In genomic region chr2:144248350-144249034, GRCh38 we compare ENCODE assay signal across 16 cellular contexts.
DNase-seq lines count a peak whose midpoint lies in the region; ATAC-seq, FAIRE-seq and TF ChIP-seq lines count a peak whose summit lies in the region.
"Had no signal": no experiment of that assay in that cellular context is flagged by ENCODE, and none has a peak within 500 bp of the region (broad histone marks: within the 10 kb centered on the region; RNA-seq: fewer than 3 reads in every experiment).

No MANE protein-coding gene starts in this region.

- no peak overlapping the region for H2BK15ac ChIP-seq in neuronal stem cell (ENCODE audit: low read length)

- no peak for FAIRE-seq in GM12878 (lab: Jason Lieb, UNC)

- H3K4me3 ChIP-seq in GM12865 (ENCODE audit: low read depth, low read length): peak overlapping the region; percentile 17; the same call in 1 of the 2 replicates
- H3K4me3 ChIP-seq in GM12878: 0 out of 2 replicates have a peak overlapping the region, but pooled peaks have one; percentile 25
- H3K4me3 ChIP-seq in neuronal stem cell (ENCODE audit: low read length in 2 of 2): no peak overlapping the region
- no peak overlapping the region for H3K4me3 ChIP-seq in gastroesophageal sphincter
- H3K4me3 ChIP-seq: heart right ventricle, PC-9 had no signal

- H3K27ac ChIP-seq in GM12878 (ENCODE audit: control insufficient read depth, insufficient read depth) (peak overlapping the region; percentile 74), neuronal stem cell (replicated peaks; ENCODE audit: low read length) (no peak overlapping the region), gastroesophageal sphincter (no peak overlapping the region)
- H3K27ac ChIP-seq: heart right ventricle, PC-9 had no signal

- intact Hi-C loops in GM12878 (cut with micrococcal nuclease; ENCODE audit: unreplicated experiment): loop anchor here (5.0 kb wide), 1 partner anchor 84 kb away; a partner anchor contains a TSS

- H2AK5ac ChIP-seq in neuronal stem cell (ENCODE audit: low read depth, low read length): no peak overlapping the region

- TF ChIP-seq EP300 in GM12878 (IDR thresholded peaks at IDR 0.05; ENCODE audit: borderline replicate concordance in 1 of 2, control insufficient read depth in 1 of 2, low read depth in 2 of 2, low read length in 2 of 2) (no peak), gastroesophageal sphincter (IDR thresholded peaks at IDR 0.05) (no peak)

- CTCF ChIA-PET in GM12878 (lab: Yijun Ruan, JAX): interaction anchor here (0.9 to 2.0 kb wide), 5 partner anchors 9 to 563 kb away, joined by 3 to 5 read pairs (median 3); no protein-coding TSS in a partner anchor

- TF ChIP-seq CTCF in GM12865 (IDR thresholded peaks at IDR 0.05; ENCODE audit: insufficient read depth, low read depth, low read length, missing control alignments) (no peak), GM12878 (IDR thresholded peaks at IDR 0.05 in 2 of 3, conservative IDR thresholded peaks at IDR 0.05 in 1 of 3; ENCODE audit: control insufficient read depth in 2 of 3, extremely low read depth in 1 of 3, insufficient read depth in 1 of 3, low read depth in 3 of 3, low read length in 3 of 3) (no peak), gastroesophageal sphincter (IDR thresholded peaks at IDR 0.05) (no peak), osteocyte (IDR thresholded peaks at IDR 0.05) (no peak)

- H3K36me3 ChIP-seq in GM12878 (ENCODE audit: control insufficient read depth in 2 of 2, insufficient read depth in 2 of 2, low read length in 1 of 2) (no peaks in the 10 kb centered on the region), neuronal stem cell (replicated peaks in 1 of 2; ENCODE audit: control insufficient read depth in 2 of 2, insufficient read depth in 2 of 2, low read length in 2 of 2) (no peaks in the 10 kb centered on the region), gastroesophageal sphincter (no peaks in the 10 kb centered on the region)
- H3K36me3 ChIP-seq: heart right ventricle had no signal

- no peak for TF ChIP-seq RAD21 in GM12878 (IDR thresholded peaks at IDR 0.05; ENCODE audit: insufficient read depth, low read depth, low read length)

- no peak overlapping the region for H4K91ac ChIP-seq in neuronal stem cell (ENCODE audit: low read depth, low read length, poor library complexity)

- H3K79me2 ChIP-seq in GM12878 (ENCODE audit: control insufficient read depth, insufficient read depth, low read length): no peaks in the 10 kb centered on the region; the same call in 1 of the 2 replicates

- no peak overlapping the region for H3K23ac ChIP-seq in neuronal stem cell (ENCODE audit: low read depth, low read length, poor library complexity)

- peak overlapping the region; percentile 11; the same call in 1 of the 2 replicates for H3K9ac ChIP-seq in GM12878 (ENCODE audit: control insufficient read depth, insufficient read depth, low read length)
- no peak overlapping the region for H3K9ac ChIP-seq in neuronal stem cell (ENCODE audit: low read depth, low read length, poor library complexity)

- H3K9me3 ChIP-seq in GM12878 (replicated peaks; ENCODE audit: control insufficient read depth, insufficient read depth, low read length) (peaks cover 11% of the 10 kb centered on the region), neuronal stem cell (replicated peaks in 1 of 2; ENCODE audit: control insufficient read depth in 2 of 2, insufficient read depth in 1 of 2, low read depth in 1 of 2, low read length in 2 of 2) (peaks cover 2 to 21% of the 10 kb centered on the region in 2 donors), gastroesophageal sphincter (peaks cover 0 to 17% (median 0%) of the 10 kb centered on the region in 3 donors)

- no TSS peak for BruUV-seq in GM12878 (replicated peaks; lab: Mats Ljungman, UMichigan)

- H3K79me1 ChIP-seq in neuronal stem cell (ENCODE audit: low read depth, low read length): no peaks in the 10 kb centered on the region

- H3K4me2 ChIP-seq in GM12878 (ENCODE audit: control insufficient read depth, insufficient read depth) (peak overlapping the region; percentile 78), neuronal stem cell (ENCODE audit: insufficient read depth, low read length, poor library complexity, severe bottlenecking) (no peak overlapping the region)
- H3K4me2 ChIP-seq: PC-9 had no signal

- peaks cover 14% of the 10 kb centered on the region for H3K9me3 Mint-ChIP-seq in osteocyte (ENCODE audit: unreplicated experiment)

- no peak overlapping the region for H3K27ac Mint-ChIP-seq in osteocyte (ENCODE audit: unreplicated experiment)
- H3K27ac Mint-ChIP-seq: activated naive CD4-positive, alpha-beta T cell treated with anti-CD3 and anti-CD28 coated beads, Interleukin-2, amount 10 ng/mL, durations not matched to agents 7 days and 5 days had no signal

- POLR2A ChIA-PET in GM12878 (lab: Charles Lee): no interaction called here

- RAD21 ChIA-PET in GM12878 (lab: Charles Lee; ENCODE audit: unreplicated experiment): interaction anchor here (0.7 to 4.0 kb wide), 3 partner anchors 8 to 20 kb away, joined by 3 to 13 read pairs (median 6); no protein-coding TSS in a partner anchor

- H3K4me1 Mint-ChIP-seq in osteocyte (ENCODE audit: unreplicated experiment): no peaks in the 10 kb centered on the region
- H3K4me1 Mint-ChIP-seq: activated naive CD4-positive, alpha-beta T cell treated with anti-CD3 and anti-CD28 coated beads, Interleukin-2, amount 10 ng/mL, durations not matched to agents 7 days and 5 days had no signal

- H2BK120ac ChIP-seq in neuronal stem cell (ENCODE audit: low read depth, low read length): no peak overlapping the region

- no peak overlapping the region for H2BK12ac ChIP-seq in neuronal stem cell (ENCODE audit: low read length)

- no peaks in the 10 kb centered on the region for H4K20me1 ChIP-seq in GM12878 (ENCODE audit: control insufficient read depth, insufficient read depth)

- H3K4me1 ChIP-seq in GM12878 (ENCODE audit: control insufficient read depth, insufficient read depth, low read length): peaks cover 14% of the 10 kb centered on the region; the same call in 1 of the 2 replicates
- no peaks in the 10 kb centered on the region for H3K4me1 ChIP-seq in neuronal stem cell (ENCODE audit: control insufficient read depth in 2 of 2, insufficient read depth in 1 of 2, low read depth in 1 of 2, low read length in 2 of 2)
- no peaks in the 10 kb centered on the region for H3K4me1 ChIP-seq in gastroesophageal sphincter

- SMC1A ChIA-PET in GM12878 (lab: Charles Lee; ENCODE audit: uncharacterized antibody, unreplicated experiment): interaction anchor here (0.7 to 4.5 kb wide), 9 partner anchors 7 to 243 kb away, joined by 3 to 25 read pairs (median 4); no protein-coding TSS in a partner anchor

- TF ChIP-seq POLR2A in GM12878 (IDR thresholded peaks at IDR 0.05; ENCODE audit: low read depth, low read length) (no peak), gastroesophageal sphincter (IDR thresholded peaks at IDR 0.05) (no peak)

- H3K27me3 Mint-ChIP-seq in osteocyte (ENCODE audit: unreplicated experiment): no peaks in the 10 kb centered on the region
- H3K27me3 Mint-ChIP-seq: activated naive CD4-positive, alpha-beta T cell treated with anti-CD3 and anti-CD28 coated beads, Interleukin-2, amount 10 ng/mL, durations not matched to agents 7 days and 5 days had no signal

- no peak overlapping the region for H3K4me3 Mint-ChIP-seq in osteocyte (ENCODE audit: unreplicated experiment)
- H3K4me3 Mint-ChIP-seq: activated naive CD4-positive, alpha-beta T cell treated with anti-CD3 and anti-CD28 coated beads, Interleukin-2, amount 10 ng/mL, durations not matched to agents 7 days and 5 days had no signal

- 99% methylated on average over 4 of the region's 4 CpGs for WGBS in GM12878 (ENCODE audit: insufficient coverage, insufficient replicate concordance, low lambda C conversion rate, missing lambda C conversion rate)
- no CpG with 5 or more reads among the region's 4 CpGs for WGBS in neuronal stem cell (ENCODE audit: extremely low coverage in 2 of 2, insufficient read length in 2 of 2, insufficient replicate concordance in 1 of 2), 2 donors
- WGBS in gastroesophageal sphincter (ENCODE audit: low coverage in 1 of 2), 2 donors: 93 to 100% methylated on average over 2 to 4 of the region's 4 CpGs

- no peak overlapping the region for H4K8ac ChIP-seq in neuronal stem cell (ENCODE audit: low read depth, low read length)

- H3K14ac ChIP-seq in neuronal stem cell (ENCODE audit: low read length): no peak overlapping the region

- ATAC-seq in GM19035 (IDR thresholded peaks at IDR 0.05; ENCODE audit: unreplicated experiment) (peak; percentile 45), HG03378 (IDR thresholded peaks at IDR 0.05; ENCODE audit: unreplicated experiment) (peak; percentile 35), GM12878 (peak; percentile 71), gastroesophageal sphincter (no peak)

- H2BK5ac ChIP-seq in neuronal stem cell (ENCODE audit: low read length): no peak overlapping the region

- H3K18ac ChIP-seq in neuronal stem cell (ENCODE audit: low read length): no peak overlapping the region

- DNase-seq in GM12865 (ENCODE audit: low read depth) (peak; percentile 12), GM12878 (ENCODE audit: low read depth, low spot score) (no peak), neuronal stem cell (ENCODE audit: low spot score) (no peak), osteocyte (ENCODE audit: extremely low spot score, unreplicated experiment) (no peak), GF-D8 (lab: John Stamatoyannopoulos, UW) (no peak)
- DNase-seq: activated CD4-positive, alpha-beta T cell treated with anti-CD3 and anti-CD28 coated beads for 1 hour; activated naive CD4-positive, alpha-beta T cell treated with anti-CD3 and anti-CD28 coated beads, Interleukin-2, amount 10 ng/mL, durations not matched to agents 7 days and 5 days; cerebellar nuclear complex; heart right ventricle; NCI-H2227 treated with DMSO at 0.1 percent for 48 hours; PC-9; stimulated activated naive CD4-positive, alpha-beta T cell; SW 1271 had no signal

- in situ Hi-C loops in GM12878 (cut with MboI): no loop called here

- H2AFZ ChIP-seq in GM12878 (ENCODE audit: control insufficient read depth, low read depth, low read length) (peak overlapping the region; percentile 68; the same call in 1 of the 2 replicates), neuronal stem cell (ENCODE audit: low read length) (no peak overlapping the region)
- H2AFZ ChIP-seq: PC-9 had no signal

- no peaks in the 10 kb centered on the region for H3K27me3 ChIP-seq in GM12878 (replicated peaks in 1 of 2; ENCODE audit: control insufficient read depth in 2 of 2, insufficient read depth in 2 of 2, low read length in 1 of 2)
- H3K27me3 ChIP-seq in neuronal stem cell (ENCODE audit: control insufficient read depth in 3 of 3, insufficient read depth in 3 of 3, low read depth in 1 of 3, low read length in 3 of 3): no peaks in the 10 kb centered on the region
- H3K27me3 ChIP-seq in gastroesophageal sphincter: no peaks in the 10 kb centered on the region
- H3K27me3 ChIP-seq: heart right ventricle had no signal

- no peak overlapping the region for H3K4ac ChIP-seq in neuronal stem cell (ENCODE audit: low read length)

- H3K36me3 Mint-ChIP-seq in osteocyte (ENCODE audit: unreplicated experiment): peaks cover 11% of the 10 kb centered on the region

TF ChIP-seq in GM12878, 131 proteins besides CTCF, POLR2A, EP300 and RAD21 (continues in another document):
- no peak for TF ChIP-seq CEBPB (IDR thresholded peaks at IDR 0.05; ENCODE audit: borderline replicate concordance in 1 of 2, low read depth in 2 of 2, low read length in 2 of 2)
- no peak for TF ChIP-seq NR2C1 (IDR thresholded peaks at IDR 0.05)
- no peak for TF ChIP-seq SRF (IDR thresholded peaks at IDR 0.05; ENCODE audit: low read depth in 2 of 2, low read length in 2 of 2)

Comparison
In these comparisons a context has a peak if more than half of its experiments do, and no peak if none do; other contexts are left out.
1. H3K4me3 ChIP-seq: peak in GM12865 (single experiment) and GM12878 (single experiment); none in neuronal stem cell (0 of 2) and gastroesophageal sphincter (0 of 2).